In the genomic region with DNA sequence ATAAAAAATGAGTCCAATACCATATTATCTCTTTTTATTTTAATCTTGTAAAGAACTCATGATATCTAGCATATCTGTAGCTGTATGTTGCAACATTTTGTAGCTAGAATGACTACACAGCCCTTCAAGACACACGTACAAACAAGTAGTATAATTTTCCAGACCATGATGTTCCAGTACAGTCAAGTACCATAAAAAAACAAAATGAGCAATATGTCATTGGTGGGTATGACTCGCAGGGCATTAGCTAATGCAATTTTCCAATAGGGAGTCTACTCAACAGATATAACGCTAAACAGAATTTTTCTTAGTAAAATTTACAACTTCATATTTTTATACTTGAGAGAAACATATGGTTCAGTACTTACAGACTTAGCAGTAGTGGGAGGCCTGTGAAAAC, we compare ENCODE assay signal across 1 cellular context.
TF ChIP-seq lines count a peak whose summit lies in the region.

No MANE protein-coding gene starts in this region.

TF ChIP-seq in SK-N-SH, 30 proteins besides CTCF, POLR2A, EP300 and RAD21 (continued from another document):
- TF ChIP-seq MXI1 (IDR thresholded peaks at IDR 0.05; ENCODE audit: low read depth, low read length) (no peak), JUND (IDR thresholded peaks at IDR 0.05) (peak; percentile 61), TCF12 (IDR thresholded peaks at IDR 0.05) (peak; percentile 54)
- TF ChIP-seq, protein P1, sequence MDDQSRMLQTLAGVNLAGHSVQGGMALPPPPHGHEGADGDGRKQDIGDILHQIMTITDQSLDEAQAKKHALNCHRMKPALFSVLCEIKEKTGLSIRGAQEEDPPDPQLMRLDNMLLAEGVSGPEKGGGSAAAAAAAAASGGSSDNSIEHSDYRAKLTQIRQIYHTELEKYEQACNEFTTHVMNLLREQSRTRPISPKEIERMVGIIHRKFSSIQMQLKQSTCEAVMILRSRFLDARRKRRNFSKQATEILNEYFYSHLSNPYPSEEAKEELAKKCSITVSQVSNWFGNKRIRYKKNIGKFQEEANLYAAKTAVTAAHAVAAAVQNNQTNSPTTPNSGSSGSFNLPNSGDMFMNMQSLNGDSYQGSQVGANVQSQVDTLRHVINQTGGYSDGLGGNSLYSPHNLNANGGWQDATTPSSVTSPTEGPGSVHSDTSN (IDR thresholded peaks at IDR 0.05), result peak; percentile 52; the same call in 1 of the 2 replicates
- TF ChIP-seq, protein P2, sequence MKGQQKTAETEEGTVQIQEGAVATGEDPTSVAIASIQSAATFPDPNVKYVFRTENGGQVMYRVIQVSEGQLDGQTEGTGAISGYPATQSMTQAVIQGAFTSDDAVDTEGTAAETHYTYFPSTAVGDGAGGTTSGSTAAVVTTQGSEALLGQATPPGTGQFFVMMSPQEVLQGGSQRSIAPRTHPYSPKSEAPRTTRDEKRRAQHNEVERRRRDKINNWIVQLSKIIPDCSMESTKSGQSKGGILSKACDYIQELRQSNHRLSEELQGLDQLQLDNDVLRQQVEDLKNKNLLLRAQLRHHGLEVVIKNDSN (IDR thresholded peaks at IDR 0.05; ENCODE audit: borderline replicate concordance, low read depth), result no peak
